ENCODE assay signal across 18 cellular contexts in genomic region chr5:124927735-124928134, GRCh38.
DNase-seq lines count a peak whose midpoint lies in the region; ATAC-seq and TF ChIP-seq lines count a peak whose summit lies in the region.
"Had no signal": no experiment of that assay in that cellular context is flagged by ENCODE, and none has a peak within 500 bp of the region (broad histone marks: within the 10 kb centered on the region; RNA-seq: fewer than 3 reads in every experiment).

No MANE protein-coding gene starts in this region.

- TF ChIP-seq CTCF in HEK293 (tag by site-specific recombination; IDR thresholded peaks at IDR 0.05) (no peak), fibroblast of mammary gland (conservative IDR thresholded peaks at IDR 0.05; ENCODE audit: control insufficient read depth, insufficient read depth, low read depth, low read length) (no peak), retinal pigment epithelial cell (conservative IDR thresholded peaks at IDR 0.05; ENCODE audit: low read depth, low read length) (no peak)

- no peak for ATAC-seq in HG02870 (IDR thresholded peaks at IDR 0.05; ENCODE audit: unreplicated experiment)
- ATAC-seq: GM23338, left ventricle myocardium superior had no signal

- H3K27me3 ChIP-seq in SJSA1 (replicated peaks) = no peaks in the 10 kb centered on the region
- H3K27me3 ChIP-seq: ascending aorta; BLaER1 treated with 17β-estradiol and CSF1 and Interleukin-3, amounts not matched to agents 10 nM and 100 nM had no signal

- DNase-seq in SJSA1 (ENCODE audit: low read depth in 1 of 2, low spot score in 2 of 2) (peak; percentile 83 to 85), fibroblast of mammary gland (ENCODE audit: low read depth) (peak; percentile 49), retinal pigment epithelial cell (ENCODE audit: low read depth) (peak; percentile 76), AG20443 (ENCODE audit: low spot score) (no peak), SIG-M5 (lab: John Stamatoyannopoulos, UW) (no peak)
- DNase-seq: activated CD8-positive, alpha-beta memory T cell treated with anti-CD3 and anti-CD28 coated beads, Interleukin-2, amount 50 U/mL, for 4 hours; activated naive CD4-positive, alpha-beta T cell; left ventricle myocardium superior; naive B cell; NCI-H2081; NCI-H526 treated with DMSO at 0.1 percent for 48 hours; retina; RPMI8226 had no signal

- peaks cover 6% of the 10 kb centered on the region for H3K4me1 ChIP-seq in HEK293 (ENCODE audit: control insufficient read depth, insufficient read depth, low read length)
- peaks cover 23% of the 10 kb centered on the region for H3K4me1 ChIP-seq in SJSA1 (replicated peaks)

- CTCF ChIA-PET in HEK293 (lab: Yijun Ruan, JAX) = no interaction called here

- H3K36me3 ChIP-seq in HEK293 (ENCODE audit: control insufficient read depth in 2 of 2, insufficient read depth in 1 of 2, low read length in 2 of 2) (no peaks in the 10 kb centered on the region), SJSA1 (no peaks in the 10 kb centered on the region)
- H3K36me3 ChIP-seq: ascending aorta; BLaER1 treated with 17β-estradiol and CSF1 and Interleukin-3, amounts not matched to agents 10 nM and 100 nM had no signal

- POLR2A ChIA-PET in HEK293 (lab: Yijun Ruan, JAX) = no interaction called here

- H3K9me3 ChIP-seq in HEK293 (ENCODE audit: control insufficient read depth, insufficient read depth, low read depth, low read length) = no peaks in the 10 kb centered on the region
- H3K9me3 ChIP-seq in SJSA1 (replicated peaks) = peaks cover 16% of the 10 kb centered on the region
- H3K9me3 ChIP-seq: ascending aorta had no signal

- H3K4me3 ChIP-seq in HEK293 (ENCODE audit: low read depth, low read length) = no peak overlapping the region
- no peak overlapping the region for H3K4me3 ChIP-seq in SJSA1
- H3K4me3 ChIP-seq in fibroblast of mammary gland (ENCODE audit: control insufficient read depth, low read depth, low read length) = no peak overlapping the region
- no peak overlapping the region for H3K4me3 ChIP-seq in retinal pigment epithelial cell (ENCODE audit: low read length)
- H3K4me3 ChIP-seq: ascending aorta; BLaER1 treated with 17β-estradiol and CSF1 and Interleukin-3, amounts not matched to agents 10 nM and 100 nM; GM23338 had no signal

- H3K27ac ChIP-seq in HEK293 (ENCODE audit: extremely low read depth, low read depth, low read length) (no peak overlapping the region), SJSA1 (peak overlapping the region; percentile 76)
- H3K27ac ChIP-seq: ascending aorta; BLaER1 treated with 17β-estradiol and CSF1 and Interleukin-3, amounts not matched to agents 10 nM and 100 nM had no signal

TF ChIP-seq in HEK293, 187 proteins besides CTCF, POLR2A, EP300 and RAD21:
- no peak for TF ChIP-seq ZNF792 (tag by site-specific recombination; IDR thresholded peaks at IDR 0.05)
- TF ChIP-seq ZNF664 (tag by site-specific recombination; IDR thresholded peaks at IDR 0.05) = peak; percentile 98
- TF ChIP-seq ZNF404 (tag by site-specific recombination; IDR thresholded peaks at IDR 0.05) = no peak
- TF ChIP-seq PBX3 (CRISPR knock-in tag; IDR thresholded peaks at IDR 0.05) = no peak
- peak; percentile 47 for TF ChIP-seq ZNF510 (tag by site-specific recombination; IDR thresholded peaks at IDR 0.05; ENCODE audit: insufficient replicate concordance)
- peak; percentile 14; the same call in 1 of the 2 replicates for TF ChIP-seq ZNF394 (tag by site-specific recombination; IDR thresholded peaks at IDR 0.05; ENCODE audit: borderline replicate concordance)

Comparison
In these comparisons a context has a peak if more than half of its experiments do, and no peak if none do; other contexts are left out.
1. DNase-seq: peak in SJSA1 (2 of 2), fibroblast of mammary gland (single experiment) and retinal pigment epithelial cell (single experiment); none in AG20443 (single experiment) and SIG-M5 (single experiment).